In genomic region chr4:102321260-102321991, GRCh38 we compare ENCODE assay signal across 1 cellular context.
A peak's percentile ranks its signal among the peaks of the same experiment; 100 is the strongest.
TF ChIP-seq lines count a peak whose summit lies in the region.

No MANE protein-coding gene starts in this region.

TF ChIP-seq in GM12878, 131 proteins besides CTCF, POLR2A, EP300 and RAD21 (continued from another document and continues in another):
- TF ChIP-seq ZBTB40 (IDR thresholded peaks at IDR 0.05; ENCODE audit: borderline replicate concordance) (peak; percentile 54), SUPT20H (IDR thresholded peaks at IDR 0.05; ENCODE audit: borderline replicate concordance, control insufficient read depth, low read depth, low read length) (no peak), CEBPB (IDR thresholded peaks at IDR 0.05; ENCODE audit: borderline replicate concordance in 1 of 2, low read depth in 2 of 2, low read length in 2 of 2) (no peak), NFIC (IDR thresholded peaks at IDR 0.05; ENCODE audit: low read depth, low read length) (peak; percentile 26; the same call in 1 of the 2 replicates), ELK1 (IDR thresholded peaks at IDR 0.05; ENCODE audit: low read depth, low read length) (no peak), SPI1 (IDR thresholded peaks at IDR 0.05; ENCODE audit: borderline replicate concordance, insufficient read depth, low read depth, low read length) (no peak), BCL3 (IDR thresholded peaks at IDR 0.05; ENCODE audit: borderline replicate concordance, insufficient read depth, low read depth, low read length, poor library complexity, severe bottlenecking) (no peak), SMAD1 (IDR thresholded peaks at IDR 0.05; ENCODE audit: low read depth, partially characterized antibody) (no peak), LARP7 (IDR thresholded peaks at IDR 0.05) (no peak), EGR1 (IDR thresholded peaks at IDR 0.05; ENCODE audit: borderline replicate concordance in 1 of 2, low read depth in 2 of 2, low read length in 2 of 2) (peak in 1 of 2 experiments; percentile 23; a peak in 1 of 3 replicates), ZNF687 (IDR thresholded peaks at IDR 0.05) (0 out of 2 replicates have a peak, but pooled peaks have one; percentile 16), RCOR1 (conservative IDR thresholded peaks at IDR 0.05; ENCODE audit: low read depth, low read length) (no peak), ZZZ3 (IDR thresholded peaks at IDR 0.05; ENCODE audit: control insufficient read depth, insufficient read length, low read depth) (no peak), TAF1 (IDR thresholded peaks at IDR 0.05; ENCODE audit: borderline replicate concordance, low read depth, low read length) (no peak), RAD51 (IDR thresholded peaks at IDR 0.05) (no peak), E4F1 (IDR thresholded peaks at IDR 0.05; ENCODE audit: borderline replicate concordance, partially characterized antibody) (no peak), PKNOX1 (IDR thresholded peaks at IDR 0.05) (no peak), GABPA (IDR thresholded peaks at IDR 0.05; ENCODE audit: low read depth) (peak; percentile 74; the same call in 1 of the 2 replicates), CREM (IDR thresholded peaks at IDR 0.05; ENCODE audit: low read depth) (peak; percentile 50; the same call in 1 of the 2 replicates), MLLT1 (IDR thresholded peaks at IDR 0.05) (peak; percentile 96), NR2F1 (conservative IDR thresholded peaks at IDR 0.05) (0 out of 2 replicates have a peak, but pooled peaks have one; percentile 20), PAX8 (IDR thresholded peaks at IDR 0.05) (no peak), PRDM15 (CRISPR knock-in tag; IDR thresholded peaks at IDR 0.05) (no peak), ESRRA (IDR thresholded peaks at IDR 0.05; ENCODE audit: low read length) (no peak), ZBTB11 (CRISPR knock-in tag; IDR thresholded peaks at IDR 0.05) (no peak), ETV6 (conservative IDR thresholded peaks at IDR 0.05 in 1 of 2, IDR thresholded peaks at IDR 0.05 in 1 of 2; ENCODE audit: borderline replicate concordance in 1 of 2, low read depth in 1 of 2) (no peak), TCF7 (IDR thresholded peaks at IDR 0.05; ENCODE audit: borderline replicate concordance) (no peak), EED (IDR thresholded peaks at IDR 0.05; ENCODE audit: low read depth) (0 out of 2 replicates have a peak, but pooled peaks have one; percentile 56), ASH2L (IDR thresholded peaks at IDR 0.05; ENCODE audit: borderline replicate concordance, low read depth) (no peak)
